ENCODE assay signal across 8 cellular contexts in the genomic region with DNA sequence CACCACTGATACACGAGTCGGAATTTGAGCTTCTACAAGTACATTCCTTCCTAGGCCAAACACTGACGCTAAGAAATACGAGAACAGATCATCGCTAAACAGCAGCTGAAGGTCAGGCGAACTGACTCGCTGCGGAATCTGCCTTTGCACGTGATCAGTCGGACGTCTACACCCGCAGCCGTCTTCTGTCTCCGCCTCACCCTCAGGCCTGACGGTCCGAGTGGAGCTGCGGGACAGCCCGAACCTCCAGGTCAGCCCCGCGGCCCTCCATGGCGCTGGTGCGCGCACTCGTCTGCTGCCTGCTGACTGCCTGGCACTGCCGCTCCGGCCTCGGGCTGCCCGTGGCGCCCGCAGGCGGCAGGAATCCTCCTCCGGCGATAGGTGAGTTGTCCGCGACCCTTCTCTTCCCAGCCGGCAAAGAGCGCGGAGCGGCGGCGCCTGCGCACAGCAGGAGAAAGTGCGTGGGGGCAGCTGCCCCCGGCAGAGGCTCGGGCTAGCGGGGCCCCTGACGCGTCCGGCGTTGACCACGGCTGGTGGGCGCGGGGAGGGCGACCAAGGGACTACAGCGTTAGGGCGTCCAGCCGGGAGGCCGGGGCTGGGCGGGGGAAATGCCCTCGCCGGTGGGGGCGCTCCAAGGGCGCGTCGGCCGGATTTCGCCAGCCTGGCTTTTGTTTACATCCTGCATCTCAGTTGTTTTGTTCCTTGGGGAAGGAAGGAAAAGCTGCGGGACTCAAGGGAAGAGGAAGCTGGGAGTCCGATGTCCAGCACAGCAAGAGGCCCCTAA. TPM values are rescaled to one million over a fixed set of nuclear protein-coding genes. Genes with fewer than 3 reads are reported as not detected.
DNase-seq lines count a peak whose midpoint lies in the region; ATAC-seq and TF ChIP-seq lines count a peak whose summit lies in the region.

A gene with protein sequence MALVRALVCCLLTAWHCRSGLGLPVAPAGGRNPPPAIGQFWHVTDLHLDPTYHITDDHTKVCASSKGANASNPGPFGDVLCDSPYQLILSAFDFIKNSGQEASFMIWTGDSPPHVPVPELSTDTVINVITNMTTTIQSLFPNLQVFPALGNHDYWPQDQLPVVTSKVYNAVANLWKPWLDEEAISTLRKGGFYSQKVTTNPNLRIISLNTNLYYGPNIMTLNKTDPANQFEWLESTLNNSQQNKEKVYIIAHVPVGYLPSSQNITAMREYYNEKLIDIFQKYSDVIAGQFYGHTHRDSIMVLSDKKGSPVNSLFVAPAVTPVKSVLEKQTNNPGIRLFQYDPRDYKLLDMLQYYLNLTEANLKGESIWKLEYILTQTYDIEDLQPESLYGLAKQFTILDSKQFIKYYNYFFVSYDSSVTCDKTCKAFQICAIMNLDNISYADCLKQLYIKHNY (plus strand): TSS at position 181 of the 784 bp plus-strand sequence. CDS start 89 bp downstream, at position 270.

- H3K36me3 ChIP-seq in Caco-2 (ENCODE audit: control insufficient read depth, insufficient read depth, low read length) (no peaks in the 10 kb centered on the region), aorta (ENCODE audit: control insufficient read depth in 1 of 2, insufficient read depth in 2 of 2, low read length in 1 of 2) (no peaks in the 10 kb centered on the region)
- no peaks in the 10 kb centered on the region for H3K36me3 ChIP-seq in naive thymus-derived CD4-positive, alpha-beta T cell (ENCODE audit: control insufficient read depth in 2 of 3, insufficient read depth in 3 of 3, low read length in 3 of 3)

- TF ChIP-seq CTCF in Caco-2 (IDR thresholded peaks at IDR 0.05; ENCODE audit: insufficient read depth in 1 of 2, low read depth in 1 of 2, low read length in 1 of 2, severe bottlenecking in 1 of 2, unreplicated experiment in 1 of 2) (peak; percentile 50 to 61), foreskin fibroblast (IDR thresholded peaks at IDR 0.05; ENCODE audit: low read depth, low read length) (peak; percentile 42)

- CTCF ChIA-PET in Caco-2 (lab: Charles Lee) = interaction anchor here (0.6 to 2.4 kb wide), 6 partner anchors 9 to 178 kb away, joined by 3 to 31 read pairs (median 8); no protein-coding TSS in a partner anchor
- CTCF ChIA-PET in naive thymus-derived CD4-positive, alpha-beta T cell (lab: Charles Lee) = no interaction called here

- 0 to 1% methylated on average over 66 to 69 of the region's 69 CpGs for WGBS in aorta, 2 donors

- H3K27me3 ChIP-seq in Caco-2 (replicated peaks; ENCODE audit: control insufficient read depth, insufficient read depth, low read length) = no peaks in the 10 kb centered on the region
- H3K27me3 ChIP-seq in naive thymus-derived CD4-positive, alpha-beta T cell (ENCODE audit: control insufficient read depth in 2 of 2, insufficient read depth in 2 of 2, low read length in 2 of 2) = peaks cover 3 to 7% of the 10 kb centered on the region in 2 donors
- no peaks in the 10 kb centered on the region for H3K27me3 ChIP-seq in aorta (ENCODE audit: control insufficient read depth in 1 of 2, insufficient read depth in 2 of 2, low read length in 1 of 2)

- POLR2A ChIA-PET in Caco-2 (lab: Charles Lee) = interaction anchor here (1.2 to 1.7 kb wide), 4 partner anchors 8 to 19 kb away, joined by 3 to 9 read pairs (median 3); no protein-coding TSS in a partner anchor
- POLR2A ChIA-PET in naive thymus-derived CD4-positive, alpha-beta T cell (lab: Charles Lee) = no interaction called here

- no peaks in the 10 kb centered on the region for H3K9me3 Mint-ChIP-seq in Caco-2 (ENCODE audit: unreplicated experiment)
- H3K9me3 Mint-ChIP-seq in activated T-cell treated with anti-CD3 and anti-CD28 coated beads, Interleukin-2, amount 50 U/mL, for 24 hours = no peaks in the 10 kb centered on the region
- H3K9me3 Mint-ChIP-seq in naive thymus-derived CD4-positive, alpha-beta T cell = peaks cover 0 to 3% (median 0%) of the 10 kb centered on the region in 11 donors

- H3K4me1 Mint-ChIP-seq in Caco-2 (ENCODE audit: low read depth, unreplicated experiment) = peaks cover 30% of the 10 kb centered on the region
- H3K4me1 Mint-ChIP-seq in activated T-cell treated with anti-CD3 and anti-CD28 coated beads, Interleukin-2, amount 50 U/mL, for 24 hours (ENCODE audit: low read depth) = peaks cover 20% of the 10 kb centered on the region
- H3K4me1 Mint-ChIP-seq in naive thymus-derived CD4-positive, alpha-beta T cell = peaks cover 14 to 18% (median 15%) of the 10 kb centered on the region in 7 donors

- H3K4me1 ChIP-seq in Caco-2 = peaks cover 51% of the 10 kb centered on the region
- no peaks in the 10 kb centered on the region for H3K4me1 ChIP-seq in naive thymus-derived CD4-positive, alpha-beta T cell (ENCODE audit: control insufficient read depth in 2 of 2, insufficient read depth in 2 of 2, low read length in 2 of 2)
- H3K4me1 ChIP-seq in aorta (ENCODE audit: control insufficient read depth in 1 of 2, insufficient read depth in 2 of 2, low read length in 2 of 2) = no peaks in the 10 kb centered on the region

- no peaks in the 10 kb centered on the region for H3K36me3 Mint-ChIP-seq in Caco-2 (ENCODE audit: insufficient read depth, unreplicated experiment)
- no peaks in the 10 kb centered on the region for H3K36me3 Mint-ChIP-seq in activated T-cell treated with anti-CD3 and anti-CD28 coated beads, Interleukin-2, amount 50 U/mL, for 24 hours (ENCODE audit: low read depth)
- H3K36me3 Mint-ChIP-seq in naive thymus-derived CD4-positive, alpha-beta T cell = no peaks in the 10 kb centered on the region

- no peak within 1 kb of the TSS for H3K27ac ChIP-seq in naive thymus-derived CD4-positive, alpha-beta T cell (ENCODE audit: low read depth, low read length)
- peak within 1 kb of the TSS in 1 of 2 donors; percentile 9 for H3K27ac ChIP-seq in aorta (ENCODE audit: low read depth in 1 of 2, low read length in 2 of 2)

- H3K4me3 Mint-ChIP-seq in Caco-2 (ENCODE audit: unreplicated experiment) = peak within 1 kb of the TSS; percentile 96
- H3K4me3 Mint-ChIP-seq in activated T-cell treated with anti-CD3 and anti-CD28 coated beads, Interleukin-2, amount 50 U/mL, for 24 hours = peak within 1 kb of the TSS; percentile 80
- peak within 1 kb of the TSS; percentile 17 to 92 (median 78) for H3K4me3 Mint-ChIP-seq in naive thymus-derived CD4-positive, alpha-beta T cell

- intact Hi-C loops in Caco-2 (cut with micrococcal nuclease; ENCODE audit: unreplicated experiment) = loop anchor here (1.0 to 2.0 kb wide), 4 partner anchors 18 to 58 kb away; no protein-coding TSS in a partner anchor
- intact Hi-C loops in naive thymus-derived CD4-positive, alpha-beta T cell (cut with micrococcal nuclease) = no loop called here
- intact Hi-C loops in aorta (cut with DNase I) = no loop called here

- peak; percentile 76 for ATAC-seq in GM19324 (IDR thresholded peaks at IDR 0.05; ENCODE audit: low FRiP score, unreplicated experiment)
- ATAC-seq in HG03342 (IDR thresholded peaks at IDR 0.05; ENCODE audit: unreplicated experiment) = peak; percentile 45
- ATAC-seq in naive thymus-derived CD4-positive, alpha-beta T cell = peak; percentile 66
- peak; percentile 90 for ATAC-seq in aorta (ENCODE audit: low FRiP score)

- H3K27me3 Mint-ChIP-seq in Caco-2 (ENCODE audit: insufficient read depth, unreplicated experiment) = no peaks in the 10 kb centered on the region
- H3K27me3 Mint-ChIP-seq in activated T-cell treated with anti-CD3 and anti-CD28 coated beads, Interleukin-2, amount 50 U/mL, for 24 hours = peaks cover 76% of the 10 kb centered on the region
- H3K27me3 Mint-ChIP-seq in naive thymus-derived CD4-positive, alpha-beta T cell = peaks cover 68 to 79% (median 73%) of the 10 kb centered on the region in 5 donors

- peak within 1 kb of the TSS; percentile 92 for H3K27ac Mint-ChIP-seq in Caco-2 (ENCODE audit: unreplicated experiment)
- peak within 1 kb of the TSS; percentile 71 for H3K27ac Mint-ChIP-seq in activated T-cell treated with anti-CD3 and anti-CD28 coated beads, Interleukin-2, amount 50 U/mL, for 24 hours
- H3K27ac Mint-ChIP-seq in naive thymus-derived CD4-positive, alpha-beta T cell = peak within 1 kb of the TSS in 1 of 9 donors; percentile 47

- H3K9me3 ChIP-seq in Caco-2 = no peaks in the 10 kb centered on the region
- no peaks in the 10 kb centered on the region for H3K9me3 ChIP-seq in naive thymus-derived CD4-positive, alpha-beta T cell (ENCODE audit: control insufficient read depth in 2 of 3, low read length in 3 of 3)
- H3K9me3 ChIP-seq in aorta (ENCODE audit: control insufficient read depth, low read length) = no peaks in the 10 kb centered on the region

- DNase-seq in Caco-2 (peak; percentile 78 to 84), NCI-H345 treated with DMSO at 0.1 percent for 48 hours (lab: John Stamatoyannopoulos, UW; ENCODE audit: unreplicated experiment) (peak; percentile 64), foreskin fibroblast (peak; percentile 88 to 91), aorta (peak; percentile 83 to 87)
- peak; percentile 43 for DNase-seq in activated T-cell treated with anti-CD3 and anti-CD28 coated beads, Interleukin-2, amount 50 U/mL, for 24 hours
- DNase-seq in naive thymus-derived CD4-positive, alpha-beta T cell = peak in 2 of 9 donors; percentile 9 to 49

- H3K4me3 ChIP-seq in Caco-2 (ENCODE audit: low read depth, low read length) (peak within 1 kb of the TSS; percentile 73), foreskin fibroblast (ENCODE audit: low read depth in 1 of 2, low read length in 2 of 2) (peak within 1 kb of the TSS; percentile 83 to 92), aorta (ENCODE audit: low read length in 2 of 2) (peak within 1 kb of the TSS; percentile 54 to 71)
- H3K4me3 ChIP-seq in naive thymus-derived CD4-positive, alpha-beta T cell (ENCODE audit: low read length) = peak within 1 kb of the TSS; percentile 27

- no TSS peak for BruUV-seq in Caco-2 (replicated peaks; lab: Mats Ljungman, UMichigan)

RNA-seq across cellular contexts. Expression of the gene that starts here (rescaled TPM):
- total RNA-seq in Caco-2 (2022) (20.4 and 21.7 TPM in 2 replicates), aorta (1 to 10 TPM; 3.9 to 8.5 TPM)
- 1 to 10 TPM in 2 of 5 experiments, under 1 TPM in 3; 0.24 to 6.3 (median 0.32) TPM for total RNA-seq in naive thymus-derived CD4-positive, alpha-beta T cell
- polyA plus RNA-seq in naive thymus-derived CD4-positive, alpha-beta T cell = not detected
- 10 to 100 TPM in 1 of 2 donors, 1 to 10 TPM in 1; 1.5 to 14.3 TPM for polyA plus RNA-seq in aorta

Comparison
In these comparisons a context has a peak if more than half of its experiments do, and no peak if none do; other contexts are left out.
1. H3K4me3 ChIP-seq: peak in every context shown above with its lines; median percentile 88 in foreskin fibroblast; 73 in Caco-2; 62 in aorta; 27 in naive thymus-derived CD4-positive, alpha-beta T cell.